Comparison of ENCODE assay signal across 5 cellular contexts in genomic region chr12:129847063-129847462, GRCh38.
"Had no signal": no experiment of that assay in that cellular context is flagged by ENCODE, and none has a peak within 500 bp of the region (broad histone marks: within the 10 kb centered on the region; RNA-seq: fewer than 3 reads in every experiment).

No MANE protein-coding gene starts in this region.

- ATAC-seq: GM23338, K562 had no signal

- H3K4me3 ChIP-seq: GM23338, K562 had no signal

- DNase-seq: H9, HCEC 1CT, IMR-90 had no signal
